ENCODE assay signal across 8 cellular contexts in the genomic region with DNA sequence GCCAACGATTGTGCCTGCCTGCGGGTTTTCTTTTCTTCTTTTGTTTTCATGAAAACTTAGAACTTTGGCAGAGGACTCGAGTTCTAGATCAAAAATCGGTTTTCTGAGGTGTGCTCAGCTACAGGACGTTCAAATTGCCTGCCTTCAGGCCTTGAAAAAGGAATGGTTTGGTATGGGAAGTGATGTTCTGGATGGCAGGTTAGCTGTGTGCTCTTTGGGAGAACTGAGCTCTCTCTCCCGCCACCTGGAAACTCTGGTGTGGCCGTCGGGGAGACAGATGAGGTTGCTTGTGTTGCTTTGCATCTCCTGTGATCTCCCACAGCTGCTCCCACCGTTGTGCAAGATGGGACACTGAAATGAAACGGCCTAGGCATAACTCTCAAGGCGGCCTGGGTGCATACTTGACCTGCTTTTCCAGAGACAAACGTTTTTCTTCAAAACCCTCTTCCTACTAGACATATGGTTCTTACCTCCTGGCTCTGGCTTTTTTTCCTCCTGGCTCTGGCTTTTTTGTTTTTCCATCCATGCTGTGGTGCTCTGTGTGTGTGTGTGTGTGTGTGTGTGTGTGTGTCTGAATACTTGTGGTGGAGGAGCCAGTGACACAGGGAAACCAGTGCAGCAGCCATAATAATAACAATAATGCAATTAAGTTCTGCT. TPM values are rescaled to one million over a fixed set of nuclear protein-coding genes. Genes with fewer than 3 reads are reported as not detected.
DNase-seq lines count a peak whose midpoint lies in the region; ATAC-seq, FAIRE-seq and TF ChIP-seq lines count a peak whose summit lies in the region.

No MANE protein-coding gene starts in this region.

- H3K27ac ChIP-seq in HUES6 (ENCODE audit: low read depth, low read length) (no peak overlapping the region), astrocyte (ENCODE audit: low read depth, low read length) (no peak overlapping the region), spleen (peak overlapping the region in 7 of 8 donors; percentile 48 to 81 (median 74))

- H3K27me3 Mint-ChIP-seq in astrocyte (ENCODE audit: low read depth, unreplicated experiment) (peaks cover 9% of the 10 kb centered on the region), immature natural killer cell (ENCODE audit: low read depth in 3 of 3) (peaks cover 6 to 28% (median 18%) of the 10 kb centered on the region in 3 donors)

- H3K27me3 ChIP-seq in BJ (ENCODE audit: control insufficient read depth, insufficient read depth, low read length), result no peaks in the 10 kb centered on the region
- H3K27me3 ChIP-seq in HUES6 (ENCODE audit: control insufficient read depth, insufficient read depth, low read length), result no peaks in the 10 kb centered on the region
- peaks cover 6% of the 10 kb centered on the region for H3K27me3 ChIP-seq in astrocyte (ENCODE audit: insufficient read depth, low read length)
- H3K27me3 ChIP-seq in spleen (replicated peaks in 1 of 7), result peaks cover 0 to 49% (median 10%) of the 10 kb centered on the region in 7 donors

- no peaks in the 10 kb centered on the region for H3K36me3 Mint-ChIP-seq in astrocyte (ENCODE audit: low read depth, unreplicated experiment)
- H3K36me3 Mint-ChIP-seq in immature natural killer cell, result peaks cover 0 to 3% (median 0%) of the 10 kb centered on the region in 3 donors

- H3K4me3 Mint-ChIP-seq in astrocyte (ENCODE audit: unreplicated experiment) (peak overlapping the region; percentile 96), immature natural killer cell (peak overlapping the region; percentile 48 to 77 (median 69))

- peaks cover 23% of the 10 kb centered on the region for H3K4me1 ChIP-seq in HUES6 (ENCODE audit: control insufficient read depth, insufficient read depth, low read length)
- H3K4me1 ChIP-seq in astrocyte (ENCODE audit: insufficient read depth, low read length), result peaks cover 6% of the 10 kb centered on the region
- peaks cover 0 to 38% (median 20%) of the 10 kb centered on the region in 6 donors for H3K4me1 ChIP-seq in spleen

- peak overlapping the region; percentile 84 for H3K4me3 ChIP-seq in BJ (ENCODE audit: low read depth, low read length)
- H3K4me3 ChIP-seq in HUES6 (ENCODE audit: low read depth, low read length), result peak overlapping the region; percentile 88
- peak overlapping the region; percentile 68 for H3K4me3 ChIP-seq in astrocyte (ENCODE audit: insufficient read depth, low read depth, low read length)
- peak overlapping the region in 7 of 8 donors; percentile 74 to 99 (median 90) for H3K4me3 ChIP-seq in spleen

- peaks cover 65% of the 10 kb centered on the region for H3K79me2 ChIP-seq in astrocyte (ENCODE audit: insufficient read depth, low read length)

- TF ChIP-seq CTCF in BJ (IDR thresholded peaks at IDR 0.05; ENCODE audit: insufficient read depth, low read depth, low read length) (no peak), astrocyte (IDR thresholded peaks at IDR 0.05; ENCODE audit: insufficient read depth, low read depth, low read length) (no peak), spleen (IDR thresholded peaks at IDR 0.05 in 8 of 11, conservative IDR thresholded peaks at IDR 0.05 in 3 of 11) (no peak)

- H3K9ac ChIP-seq in HUES6 (ENCODE audit: low read length) (peak overlapping the region; percentile 77), astrocyte (ENCODE audit: low read length) (peak overlapping the region; percentile 82)

- intact Hi-C loops in spleen (cut with DNase I; ENCODE audit: low total_unique reads), result no loop called here

- H3K36me3 ChIP-seq in BJ (ENCODE audit: control insufficient read depth, insufficient read depth, low read length) (no peaks in the 10 kb centered on the region), HUES6 (ENCODE audit: control insufficient read depth, insufficient read depth, low read length) (no peaks in the 10 kb centered on the region), astrocyte (ENCODE audit: insufficient read depth, low read length) (no peaks in the 10 kb centered on the region), spleen (no peaks in the 10 kb centered on the region)

- ATAC-seq in HG02884 (IDR thresholded peaks at IDR 0.05; ENCODE audit: unreplicated experiment), result no peak
- no peak for ATAC-seq in HG02588 (IDR thresholded peaks at IDR 0.05; ENCODE audit: unreplicated experiment)

- no peak for DNase-seq in BJ (ENCODE audit: low read depth)
- peak; percentile 62 for DNase-seq in astrocyte (ENCODE audit: low read depth)
- no peak for DNase-seq in immature natural killer cell
- no peak for DNase-seq in spleen
- DNase-seq in activated CD8-positive, alpha-beta memory T cell treated with anti-CD3 and anti-CD28 coated beads, Interleukin-2, amount 50 U/mL, for 4 hours, result no peak

- H3K9me3 Mint-ChIP-seq in astrocyte (ENCODE audit: unreplicated experiment) (no peaks in the 10 kb centered on the region), immature natural killer cell (no peaks in the 10 kb centered on the region)

- CTCF ChIA-PET in BJ (lab: Yijun Ruan, JAX), result interaction anchor here (0.6 to 1.9 kb wide), 4 partner anchors 290 to 973 kb away, joined by 3 to 6 read pairs (median 4); no protein-coding TSS in a partner anchor

- H2AFZ ChIP-seq in astrocyte (ENCODE audit: low read depth, low read length), result peak overlapping the region; percentile 88

- TF ChIP-seq POLR2A in spleen (IDR thresholded peaks at IDR 0.05), result no peak

- peaks cover 58% of the 10 kb centered on the region for H4K20me1 ChIP-seq in astrocyte (ENCODE audit: insufficient read depth, low read length)

- WGBS in spleen, 5 donors, result 46 to 53% (median 48%) methylated on average over 12 of the region's 12 CpGs

- POLR2A ChIA-PET in BJ (lab: Charles Lee), result no interaction called here

- H3K4me1 Mint-ChIP-seq in astrocyte (ENCODE audit: low read depth, unreplicated experiment), result peaks cover 14% of the 10 kb centered on the region
- peaks cover 15 to 19% of the 10 kb centered on the region in 2 donors for H3K4me1 Mint-ChIP-seq in immature natural killer cell

- no peaks in the 10 kb centered on the region for H3K9me3 ChIP-seq in HUES6 (ENCODE audit: control insufficient read depth, insufficient read depth, low read depth, low read length)
- no peaks in the 10 kb centered on the region for H3K9me3 ChIP-seq in astrocyte (ENCODE audit: insufficient read depth, low read depth, low read length)
- H3K9me3 ChIP-seq in spleen, result no peaks in the 10 kb centered on the region

- no peak for FAIRE-seq in astrocyte (lab: Jason Lieb, UNC)

- peak overlapping the region; percentile 84 for H3K4me2 ChIP-seq in astrocyte (ENCODE audit: low read length)

- H3K27ac Mint-ChIP-seq in astrocyte (ENCODE audit: unreplicated experiment) (peak overlapping the region; percentile 63), immature natural killer cell (no peak overlapping the region)

RNA-seq across cellular contexts. Expression of a gene that starts 2.0 kb away (rescaled TPM):
- polyA plus RNA-seq in BJ (2011; rRNA removed) (2.4 and 5.1 TPM in 2 replicates), immature natural killer cell (under 1 TPM in 1 of 3 donors, not detected in 2; 0.08 TPM), spleen (10 to 100 TPM in 2 of 3 donors, 1 to 10 TPM in 1; 8.8 to 16.4 (median 10.4) TPM)
- polyA minus RNA-seq in BJ (2011; rRNA and poly(A)+ RNA removed), result 2.7 TPM in 2 replicates
- total RNA-seq in astrocyte (29.1 and 34.3 TPM in 2 replicates), spleen (10 to 100 TPM; 23.9 to 59.3 (median 38.1) TPM)

Comparison
In these comparisons a context has a peak if more than half of its experiments do, and no peak if none do; other contexts are left out.
1. H3K27ac ChIP-seq: peak in spleen (7 of 8); none in HUES6 (single experiment) and astrocyte (single experiment).
2. Peak in every context shown above with its lines, with median percentiles within 50 percentile points of each other: H3K4me3 ChIP-seq.